Comparison of ENCODE assay signal across 7 cellular contexts in the genomic region with DNA sequence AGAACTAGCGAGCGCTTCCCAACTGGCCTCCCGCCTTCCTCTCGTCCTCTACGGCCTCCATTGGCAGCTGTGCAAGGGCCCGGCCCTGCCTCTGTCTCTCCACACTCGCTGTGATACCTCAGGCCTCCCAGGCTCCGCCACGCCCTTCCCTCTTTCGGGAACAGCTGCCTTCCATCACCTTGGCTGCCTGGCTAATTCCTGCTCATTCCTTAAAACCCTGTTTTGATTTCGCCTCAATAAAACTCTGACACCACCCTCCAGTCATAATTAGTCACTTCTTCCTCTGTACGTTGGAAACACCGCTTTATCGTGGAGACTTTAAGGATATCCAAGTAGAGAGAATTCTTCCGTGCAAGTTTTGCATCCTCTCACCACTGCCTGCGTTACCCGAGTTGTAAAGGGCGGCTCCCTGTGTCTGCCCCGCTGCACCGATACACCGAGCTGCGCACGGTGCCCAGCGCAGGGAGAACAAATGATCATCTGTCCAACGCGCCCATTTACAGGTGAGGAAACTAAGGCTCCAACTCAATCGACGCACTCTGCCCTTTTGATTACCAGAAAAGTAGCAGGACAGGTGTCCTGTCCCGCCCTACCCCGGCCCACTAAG.
DNase-seq lines count a peak whose midpoint lies in the region; ATAC-seq lines count a peak whose summit lies in the region.

No MANE protein-coding gene starts in this region.

- H3K18ac ChIP-seq in mesendoderm (ENCODE audit: low read length), result peak overlapping the region; percentile 35

- peak; percentile 88 for DNase-seq in HT1080 (ENCODE audit: low read depth)
- DNase-seq in amniotic epithelial cell (ENCODE audit: low read depth), result peak; percentile 52
- peak; percentile 37 for DNase-seq in mesendoderm
- no peak for DNase-seq in NCI-H1694 (lab: John Stamatoyannopoulos, UW)
- no peak for DNase-seq in OCI-M1 (lab: John Stamatoyannopoulos, UW)
- DNase-seq in AML-193 (lab: John Stamatoyannopoulos, UW), result no peak

- no peaks in the 10 kb centered on the region for H3K36me3 ChIP-seq in mesendoderm (ENCODE audit: control insufficient read depth, insufficient read depth, low read length)

- H3K27me3 ChIP-seq in mesendoderm (ENCODE audit: insufficient read depth, low read length, poor library complexity), result no peaks in the 10 kb centered on the region

- H2BK5ac ChIP-seq in mesendoderm (ENCODE audit: low read length), result no peak overlapping the region

- H3K79me1 ChIP-seq in mesendoderm (ENCODE audit: low read length), result peaks cover 4% of the 10 kb centered on the region

- no peak overlapping the region for H2AK5ac ChIP-seq in mesendoderm (ENCODE audit: low read length)

- H3K4ac ChIP-seq in mesendoderm (ENCODE audit: low read depth, low read length), result no peak overlapping the region

- no peak overlapping the region for H3K23ac ChIP-seq in mesendoderm (ENCODE audit: low read length)

- H4K8ac ChIP-seq in mesendoderm (ENCODE audit: low read depth, low read length), result no peak overlapping the region

- H3K4me2 ChIP-seq in mesendoderm (ENCODE audit: low read length), result peak overlapping the region; percentile 61

- ATAC-seq in GM18502 (IDR thresholded peaks at IDR 0.05; ENCODE audit: poor library complexity, unreplicated experiment), result peak; percentile 11

- peak overlapping the region; percentile 17 for H3K9ac ChIP-seq in mesendoderm (ENCODE audit: low read length)

- peak overlapping the region; percentile 9 for H2BK15ac ChIP-seq in mesendoderm (replicated peaks; ENCODE audit: low read depth)

- peaks cover 11% of the 10 kb centered on the region for H3K4me1 ChIP-seq in mesendoderm (ENCODE audit: control insufficient read depth, low read depth, low read length)

- peak overlapping the region; percentile 74 for H3K56ac ChIP-seq in mesendoderm (ENCODE audit: low read length)

- no peak overlapping the region for H3K4me3 ChIP-seq in mesendoderm (ENCODE audit: low read length)

- H3K79me2 ChIP-seq in mesendoderm (ENCODE audit: control insufficient read depth, insufficient read depth, low read length), result peaks cover 19% of the 10 kb centered on the region

- no peak overlapping the region for H4K5ac ChIP-seq in mesendoderm (ENCODE audit: low read length)

- WGBS in mesendoderm (ENCODE audit: extremely low coverage, insufficient coverage, low lambda C conversion rate), result no CpG with 5 or more reads among the region's 30 CpGs

- H3K27ac ChIP-seq in mesendoderm (ENCODE audit: low read depth, low read length), result no peak overlapping the region

- H2BK120ac ChIP-seq in mesendoderm (ENCODE audit: low read depth, low read length), result peak overlapping the region; percentile 39

Comparison
In these comparisons a context has a peak if more than half of its experiments do, and no peak if none do; other contexts are left out.
1. DNase-seq: peak in HT1080 (single experiment), amniotic epithelial cell (single experiment) and mesendoderm (single experiment); none in NCI-H1694 (single experiment), OCI-M1 (single experiment) and AML-193 (0 of 2).